Comparison of ENCODE assay signal across 2 cellular contexts in genomic region chr3:174303911-174304541, GRCh38.
A peak's percentile ranks its signal among the peaks of the same experiment; 100 is the strongest.
TF ChIP-seq lines count a peak whose summit lies in the region.

No MANE protein-coding gene starts in this region.

TF ChIP-seq in liver, 16 proteins besides CTCF, POLR2A, EP300 and RAD21:
- TF ChIP-seq HNF4G (IDR thresholded peaks at IDR 0.05) (peak; percentile 24), HNF4A (conservative IDR thresholded peaks at IDR 0.05) (peak; percentile 29 to 84), ZBTB33 (IDR thresholded peaks at IDR 0.05) (no peak)

TF ChIP-seq in HepG2, 621 proteins besides CTCF, POLR2A, EP300 and RAD21:
- TF ChIP-seq PHF21A (CRISPR knock-in tag; IDR thresholded peaks at IDR 0.05) = no peak
- TF ChIP-seq FOXO1 (CRISPR knock-in tag; IDR thresholded peaks at IDR 0.05) = no peak
- no peak for TF ChIP-seq ZNF720 (CRISPR knock-in tag; IDR thresholded peaks at IDR 0.05)
- TF ChIP-seq ZMAT5 (CRISPR knock-in tag; IDR thresholded peaks at IDR 0.05; ENCODE audit: borderline replicate concordance, low read depth) = no peak
- TF ChIP-seq ZSCAN29 (CRISPR knock-in tag; conservative IDR thresholded peaks at IDR 0.05) = no peak
